ENCODE assay signal across 8 cellular contexts in genomic region chr7:104231054-104232046, GRCh38. TPM values are rescaled to one million over a fixed set of nuclear protein-coding genes. Genes with fewer than 3 reads are reported as not detected.
DNase-seq lines count a peak whose midpoint lies in the region; ATAC-seq and TF ChIP-seq lines count a peak whose summit lies in the region.

No MANE protein-coding gene starts in this region.

- TF ChIP-seq POLR2A in erythroblast (IDR thresholded peaks at IDR 0.05; ENCODE audit: low read length): no peak
- no peak for TF ChIP-seq POLR2A in uterus (IDR thresholded peaks at IDR 0.05)

- ATAC-seq in GM19328 (IDR thresholded peaks at IDR 0.05; ENCODE audit: unreplicated experiment) (peak; percentile 85), HG03432 (IDR thresholded peaks at IDR 0.05; ENCODE audit: unreplicated experiment) (peak; percentile 98), naive B cell (ENCODE audit: low read depth in 2 of 2) (peak; percentile 52 to 64)

- H3K36me3 ChIP-seq in uterus: no peaks in the 10 kb centered on the region

- peak; percentile 33 for TF ChIP-seq CTCF in Calu3 (IDR thresholded peaks at IDR 0.05; ENCODE audit: unreplicated experiment)
- peak; percentile 61 to 71 (median 64) for TF ChIP-seq CTCF in uterus (IDR thresholded peaks at IDR 0.05)

- H3K4me3 Mint-ChIP-seq in Calu3 (ENCODE audit: low read depth, unreplicated experiment) (no peak overlapping the region), naive B cell (no peak overlapping the region)
- H3K4me3 Mint-ChIP-seq in activated CD4-positive, alpha-beta memory T cell treated with anti-CD3 and anti-CD28 coated beads, Interleukin-2, amount 10 ng/mL, durations not matched to agents 7 days and 5 days: no peak overlapping the region

- DNase-seq in Calu3 (peak; percentile 34), NCI-H446 treated with DMSO at 0.1 percent for 48 hours (lab: John Stamatoyannopoulos, UW) (peak; percentile 41), erythroblast (lab: John Stamatoyannopoulos, UW) (peak; percentile 43 to 62), naive B cell (peak; percentile 21), uterus (peak; percentile 20 to 26)
- peak; percentile 40 for DNase-seq in activated CD4-positive, alpha-beta memory T cell treated with anti-CD3 and anti-CD28 coated beads, Interleukin-2, amount 10 ng/mL, durations not matched to agents 7 days and 5 days

- H3K4me1 ChIP-seq in uterus: no peaks in the 10 kb centered on the region

- no peak overlapping the region for H3K4me3 ChIP-seq in uterus

- peaks cover 22% of the 10 kb centered on the region for H3K27me3 Mint-ChIP-seq in Calu3 (ENCODE audit: unreplicated experiment)
- peaks cover 26% of the 10 kb centered on the region for H3K27me3 Mint-ChIP-seq in activated CD4-positive, alpha-beta memory T cell treated with anti-CD3 and anti-CD28 coated beads, Interleukin-2, amount 10 ng/mL, durations not matched to agents 7 days and 5 days
- H3K27me3 Mint-ChIP-seq in naive B cell: peaks cover 30 to 40% (median 36%) of the 10 kb centered on the region in 3 donors

- POLR2A ChIA-PET in activated CD4-positive, alpha-beta memory T cell treated with anti-CD3 and anti-CD28 coated beads, Interleukin-2, amount 10 ng/mL, durations not matched to agents 7 days and 5 days (lab: Charles Lee): interaction anchor here (1.0 kb wide), 1 partner anchor 9 kb away, joined by 3 read pairs; no protein-coding TSS in a partner anchor

- no peaks in the 10 kb centered on the region for H3K9me3 ChIP-seq in uterus

- no peak overlapping the region for H3K27ac ChIP-seq in uterus

- no peaks in the 10 kb centered on the region for H3K4me1 Mint-ChIP-seq in Calu3 (ENCODE audit: low read depth, unreplicated experiment)
- no peaks in the 10 kb centered on the region for H3K4me1 Mint-ChIP-seq in activated CD4-positive, alpha-beta memory T cell treated with anti-CD3 and anti-CD28 coated beads, Interleukin-2, amount 10 ng/mL, durations not matched to agents 7 days and 5 days
- H3K4me1 Mint-ChIP-seq in naive B cell: peaks cover 0 to 4% (median 3%) of the 10 kb centered on the region in 3 donors

- intact Hi-C loops in Calu3 (cut with micrococcal nuclease; ENCODE audit: unreplicated experiment): loop anchor here (1.0 to 2.0 kb wide), 2 partner anchors 36 to 617 kb away; no protein-coding TSS in a partner anchor
- intact Hi-C loops in uterus (cut with DNase I; ENCODE audit: low total_unique reads): no loop called here

- H3K27ac Mint-ChIP-seq in Calu3 (ENCODE audit: unreplicated experiment) (no peak overlapping the region), naive B cell (peak overlapping the region in 2 of 6 donors; percentile 19 to 46)
- H3K27ac Mint-ChIP-seq in activated CD4-positive, alpha-beta memory T cell treated with anti-CD3 and anti-CD28 coated beads, Interleukin-2, amount 10 ng/mL, durations not matched to agents 7 days and 5 days: no peak overlapping the region

- CTCF ChIA-PET in Calu3 (lab: Charles Lee): interaction anchor here (0.5 to 1.4 kb wide), 8 partner anchors 20 to 687 kb away, joined by 3 to 6 read pairs (median 4); no protein-coding TSS in a partner anchor
- CTCF ChIA-PET in activated CD4-positive, alpha-beta memory T cell treated with anti-CD3 and anti-CD28 coated beads, Interleukin-2, amount 10 ng/mL, durations not matched to agents 7 days and 5 days (lab: Charles Lee): interaction anchor here (0.7 to 3.8 kb wide), 14 partner anchors 9 to 687 kb away, joined by 3 to 25 read pairs (median 4); no protein-coding TSS in a partner anchor

- H3K27me3 ChIP-seq in uterus: no peaks in the 10 kb centered on the region

- no TSS peak for BruUV-seq in Calu3 (replicated peaks; lab: Mats Ljungman, UMichigan)

- no peaks in the 10 kb centered on the region for H3K9me3 Mint-ChIP-seq in Calu3 (ENCODE audit: low read depth, unreplicated experiment)
- H3K9me3 Mint-ChIP-seq in activated CD4-positive, alpha-beta memory T cell treated with anti-CD3 and anti-CD28 coated beads, Interleukin-2, amount 10 ng/mL, durations not matched to agents 7 days and 5 days: no peaks in the 10 kb centered on the region
- H3K9me3 Mint-ChIP-seq in naive B cell: no peaks in the 10 kb centered on the region

- H3K36me3 Mint-ChIP-seq in Calu3 (ENCODE audit: insufficient read depth, unreplicated experiment): no peaks in the 10 kb centered on the region
- H3K36me3 Mint-ChIP-seq in activated CD4-positive, alpha-beta memory T cell treated with anti-CD3 and anti-CD28 coated beads, Interleukin-2, amount 10 ng/mL, durations not matched to agents 7 days and 5 days (ENCODE audit: low read depth): no peaks in the 10 kb centered on the region
- H3K36me3 Mint-ChIP-seq in naive B cell: no peaks in the 10 kb centered on the region

RNA-seq across cellular contexts. Expression of gene ORC5, which starts 23.5 kb away (rescaled TPM):
- 16.8 and 20.2 TPM in 2 replicates for total RNA-seq in Calu3 (2022)
- total RNA-seq in activated CD4-positive, alpha-beta memory T cell treated with anti-CD3 and anti-CD28 coated beads, Interleukin-2, amount 10 ng/mL, durations not matched to agents 7 days and 5 days: 10 to 100 TPM; 20.0 to 21.2 TPM
- polyA plus RNA-seq in naive B cell (ENCODE audit: low read depth in 6 of 6): 10 to 100 TPM; 13.6 to 29.7 (median 20.0) TPM
- total RNA-seq in uterus: 10 to 100 TPM; 18.5 to 61.9 (median 31.9) TPM
